In genomic region chr6:44342489-44342888, GRCh38 we compare ENCODE assay signal across 2 cellular contexts.
TF ChIP-seq lines count a peak whose summit lies in the region.

Gene SPATS1 (plus strand): TSS chr6:44342650. CDS start chr6:44343096, 446 bp downstream.

TF ChIP-seq in IMR-90, 13 proteins besides CTCF, POLR2A, EP300 and RAD21:
- TF ChIP-seq CHD1 (IDR thresholded peaks at IDR 0.05; ENCODE audit: low read depth, low read length) (no peak), FOS (IDR thresholded peaks at IDR 0.05; ENCODE audit: low read depth, low read length) (no peak)
TF ChIP-seq in IMR-90: peak in this region for 0.

TF ChIP-seq in H1, 55 proteins besides CTCF, POLR2A, EP300 and RAD21:
- TF ChIP-seq TBP (IDR thresholded peaks at IDR 0.05; ENCODE audit: low read depth, low read length) (no peak), JUN (IDR thresholded peaks at IDR 0.05; ENCODE audit: low read depth, low read length) (no peak), MAX (IDR thresholded peaks at IDR 0.05) (0 out of 2 replicates have a peak, but pooled peaks have one; percentile 9), RBBP5 (IDR thresholded peaks at IDR 0.05; ENCODE audit: borderline replicate concordance, low read depth, low read length) (0 out of 2 replicates have a peak, but pooled peaks have one; percentile 33), RXRA (IDR thresholded peaks at IDR 0.05; ENCODE audit: insufficient read depth, low read depth, low read length) (no peak), TCF12 (IDR thresholded peaks at IDR 0.05; ENCODE audit: low read depth, low read length) (no peak), KDM4A (IDR thresholded peaks at IDR 0.05; ENCODE audit: low read depth, low read length, severe bottlenecking) (peak; percentile 53), SIX5 (IDR thresholded peaks at IDR 0.05; ENCODE audit: low read depth, low read length) (no peak), TAF1 (IDR thresholded peaks at IDR 0.05; ENCODE audit: low read depth, low read length) (0 out of 2 replicates have a peak, but pooled peaks have one; percentile 20)
